Comparison of ENCODE assay signal across 1 cellular context in genomic region chr17:64504769-64505319, GRCh38.
TF ChIP-seq lines count a peak whose summit lies in the region.

No MANE protein-coding gene starts in this region.

TF ChIP-seq in K562, 482 proteins besides CTCF, POLR2A, EP300 and RAD21 (continues in another document):
- TF ChIP-seq TBL1XR1 (IDR thresholded peaks at IDR 0.05; ENCODE audit: low read length in 2 of 2), result peak in 1 of 2 experiments; percentile 12; a peak in 1 of 4 replicates
- peak; percentile 16; the same call in 1 of the 2 replicates for TF ChIP-seq FOXP1 (CRISPR knock-in tag; IDR thresholded peaks at IDR 0.05)
- TF ChIP-seq NKRF (IDR thresholded peaks at IDR 0.05; ENCODE audit: borderline replicate concordance), result 0 out of 2 replicates have a peak, but pooled peaks have one; percentile 14
- no peak for TF ChIP-seq PBX2 (CRISPR knock-in tag; IDR thresholded peaks at IDR 0.05; ENCODE audit: low read depth)
- TF ChIP-seq PBX2 (tag; conservative IDR thresholded peaks at IDR 0.05; ENCODE audit: low read depth), result 0 out of 2 replicates have a peak, but pooled peaks have one; percentile 18
- TF ChIP-seq NR4A1 (CRISPR knock-in tag; IDR thresholded peaks at IDR 0.05), result no peak
- TF ChIP-seq NR4A1 (tag; IDR thresholded peaks at IDR 0.05), result peak; percentile 39; the same call in 1 of the 2 replicates
- TF ChIP-seq TRIM24 (IDR thresholded peaks at IDR 0.05), result peak; percentile 36; a peak in 2 of 4 replicates
- TF ChIP-seq SFPQ (IDR thresholded peaks at IDR 0.05; ENCODE audit: low read depth, low read length), result peak; percentile 65
- peak; percentile 90 for TF ChIP-seq ZNF316 (IDR thresholded peaks at IDR 0.05)
- TF ChIP-seq LCOR (CRISPR knock-in tag; IDR thresholded peaks at IDR 0.05), result peak; percentile 47; the same call in 1 of the 2 replicates
- no peak for TF ChIP-seq ZNF239 (CRISPR knock-in tag; IDR thresholded peaks at IDR 0.05)
- TF ChIP-seq CGGBP1 (CRISPR knock-in tag; IDR thresholded peaks at IDR 0.05), result no peak
- no peak for TF ChIP-seq NR3C1 (CRISPR knock-in tag; IDR thresholded peaks at IDR 0.05)
- TF ChIP-seq PRDM10 (IDR thresholded peaks at IDR 0.05; ENCODE audit: partially characterized antibody), result peak; percentile 9
- TF ChIP-seq MAFF (IDR thresholded peaks at IDR 0.05; ENCODE audit: low read length), result peak; percentile 50
- TF ChIP-seq NFIC (IDR thresholded peaks at IDR 0.05), result peak; percentile 70
- no peak for TF ChIP-seq MBD1 (CRISPR knock-in tag; IDR thresholded peaks at IDR 0.05)
- no peak for TF ChIP-seq ZNF449 (CRISPR knock-in tag; IDR thresholded peaks at IDR 0.05)
- TF ChIP-seq GATAD2B (IDR thresholded peaks at IDR 0.05; ENCODE audit: borderline replicate concordance), result no peak
- TF ChIP-seq E2F1 (CRISPR knock-in tag; IDR thresholded peaks at IDR 0.05), result no peak
- TF ChIP-seq DPF2 (IDR thresholded peaks at IDR 0.05), result no peak
- peak; percentile 58 for TF ChIP-seq POLR2AphosphoS5 (IDR thresholded peaks at IDR 0.05; ENCODE audit: control insufficient read depth, insufficient read depth, low read depth, low read length)
- TF ChIP-seq ATF1 (CRISPR knock-in tag; IDR thresholded peaks at IDR 0.05), result no peak
- TF ChIP-seq ATF1 (tag; IDR thresholded peaks at IDR 0.05), result 0 out of 2 replicates have a peak, but pooled peaks have one; percentile 47
- no peak for TF ChIP-seq RNF219 (CRISPR knock-in tag; IDR thresholded peaks at IDR 0.05)
- peak; percentile 73 for TF ChIP-seq CBFA2T2 (conservative IDR thresholded peaks at IDR 0.05)
- TF ChIP-seq FOXK2 (conservative IDR thresholded peaks at IDR 0.05 in 1 of 2, IDR thresholded peaks at IDR 0.05 in 1 of 2; ENCODE audit: low read depth in 2 of 2), result peak in 1 of 2 experiments; percentile 65; a peak in 3 of 4 replicates
- no peak for TF ChIP-seq ZKSCAN8 (CRISPR knock-in tag; IDR thresholded peaks at IDR 0.05)
- TF ChIP-seq NCOR1 (IDR thresholded peaks at IDR 0.05), result peak; percentile 66
- 0 out of 2 replicates have a peak, but pooled peaks have one; percentile 16 for TF ChIP-seq CC2D1A (IDR thresholded peaks at IDR 0.05)
- TF ChIP-seq PML (IDR thresholded peaks at IDR 0.05; ENCODE audit: low read length), result peak; percentile 57; the same call in 1 of the 2 replicates
- peak; percentile 52; the same call in 1 of the 2 replicates for TF ChIP-seq STAT5A (IDR thresholded peaks at IDR 0.05; ENCODE audit: borderline replicate concordance, low read length)
- 0 out of 2 replicates have a peak, but pooled peaks have one; percentile 57 for TF ChIP-seq ZNF609 (CRISPR knock-in tag; IDR thresholded peaks at IDR 0.05; ENCODE audit: borderline replicate concordance)
- TF ChIP-seq TRIM28 (IDR thresholded peaks at IDR 0.05), result peak; percentile 82
